14 cellular contexts compared by ENCODE assay signal in genomic region chr7:22695476-22696132, GRCh38.
"Had no signal": no experiment of that assay in that cellular context is flagged by ENCODE, and none has a peak within 500 bp of the region (broad histone marks: within the 10 kb centered on the region; RNA-seq: fewer than 3 reads in every experiment).

No MANE protein-coding gene starts in this region.

- H3K27ac Mint-ChIP-seq: effector memory CD8-positive, alpha-beta T cell had no signal

- H3K27me3 ChIP-seq: brain microvascular endothelial cell, hepatocyte, tibial artery, vagina had no signal

- H3K9ac ChIP-seq: parathyroid adenoma had no signal

- H3K4me3 Mint-ChIP-seq: activated T-cell treated with anti-CD3 and anti-CD28 coated beads, Interleukin-2, amount 50 U/mL, for 4 hours; effector memory CD8-positive, alpha-beta T cell had no signal

- DNase-seq: activated T-cell treated with anti-CD3 and anti-CD28 coated beads, Interleukin-2, amount 50 U/mL, for 4 hours; amygdala; brain microvascular endothelial cell; effector memory CD8-positive, alpha-beta T cell; kidney; left ventricle myocardium inferior; stimulated activated CD4-positive, alpha-beta T cell treated with anti-CD3 and anti-CD28 coated beads, Interleukin-15, amount 100 ng/mL, for 24 hours; stimulated activated CD4-positive, alpha-beta T cell treated with anti-CD3 and anti-CD28 coated beads, Interleukin-4, amount 100 ng/mL, for 24 hours; T1000; tibial artery had no signal

- H2AFZ ChIP-seq: hepatocyte, parathyroid adenoma had no signal

- H3K4me2 ChIP-seq: hepatocyte had no signal

- H3K4me1 ChIP-seq: parathyroid adenoma, tibial artery, vagina had no signal

- ATAC-seq: effector memory CD8-positive, alpha-beta T cell had no signal

- H3K4me3 ChIP-seq: hepatocyte, left ventricle myocardium inferior, SK-N-MC, tibial artery, vagina had no signal

- H3K9me3 Mint-ChIP-seq: activated T-cell treated with anti-CD3 and anti-CD28 coated beads, Interleukin-2, amount 50 U/mL, for 4 hours; effector memory CD8-positive, alpha-beta T cell had no signal

- H3K36me3 ChIP-seq: brain microvascular endothelial cell, left ventricle myocardium inferior, tibial artery, vagina had no signal

- H3K79me2 ChIP-seq: hepatocyte, parathyroid adenoma had no signal

- H3K9me3 ChIP-seq: left ventricle myocardium inferior, tibial artery, vagina had no signal

- H3K27ac ChIP-seq: brain microvascular endothelial cell, hepatocyte, parathyroid adenoma, SK-N-MC, tibial artery, vagina had no signal
